8 cellular contexts compared by ENCODE assay signal in the genomic region with DNA sequence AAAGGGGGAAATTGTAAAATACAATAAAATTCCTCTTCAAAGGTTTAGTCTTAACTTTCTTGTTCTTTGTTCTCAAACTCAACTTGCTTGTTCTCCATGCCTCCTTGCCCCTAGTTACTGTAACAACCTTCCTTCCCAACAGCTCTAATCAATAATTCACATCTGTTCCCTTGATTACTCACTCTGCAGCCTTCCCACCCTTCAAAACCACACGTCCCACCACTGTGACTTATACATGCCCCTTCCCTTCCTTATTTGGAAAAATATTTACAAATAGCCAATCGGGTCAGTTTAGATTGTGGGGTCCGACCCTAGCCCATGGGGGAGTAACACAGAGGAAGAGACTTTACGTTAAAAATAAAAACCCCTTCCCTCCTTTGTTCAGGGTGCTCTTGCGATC. TPM values are rescaled to one million over a fixed set of nuclear protein-coding genes. Genes with fewer than 3 reads are reported as not detected.
DNase-seq lines count a peak whose midpoint lies in the region; ATAC-seq and TF ChIP-seq lines count a peak whose summit lies in the region.

No MANE protein-coding gene starts in this region.

- no peak for TF ChIP-seq CTCF in heart left ventricle (IDR thresholded peaks at IDR 0.05)
- TF ChIP-seq CTCF in cardiac fibroblast (IDR thresholded peaks at IDR 0.05; ENCODE audit: low read depth, low read length), result no peak
- TF ChIP-seq CTCF in mesothelial cell of epicardium (IDR thresholded peaks at IDR 0.05; ENCODE audit: unreplicated experiment), result no peak

- no peak for DNase-seq in heart left ventricle
- DNase-seq in cardiac septum (ENCODE audit: low spot score), result no peak
- DNase-seq in NOMO-1 (lab: John Stamatoyannopoulos, UW; ENCODE audit: unreplicated experiment in 2 of 2), result peak; percentile 56 to 71
- peak; percentile 40 to 78 for DNase-seq in cardiac fibroblast (ENCODE audit: low read depth in 2 of 2)
- no peak for DNase-seq in mesothelial cell of epicardium (ENCODE audit: low spot score in 2 of 2, unreplicated experiment in 2 of 2)
- DNase-seq in activated CD8-positive, alpha-beta memory T cell treated with anti-CD3 and anti-CD28 coated beads, Interleukin-2, amount 50 U/mL, for 4 hours, result no peak

- intact Hi-C loops in heart left ventricle (cut with DNase I) (loop anchor here in 3 of 10 donors (1.0 to 5.0 kb wide), 2 partner anchors 33 to 35 kb away; partner anchors contain the start of gene ZNF253 (in 3 of the 3)), cardiac septum (cut with DNase I) (loop anchor here (2.0 to 10.0 kb wide), 2 partner anchors 33 to 235 kb away; partner anchors contain the start of genes ATP13A1 and ZNF101)

- peaks cover 26% of the 10 kb centered on the region for H3K4me1 Mint-ChIP-seq in mesothelial cell of epicardium

- no peaks in the 10 kb centered on the region for H3K27me3 ChIP-seq in heart left ventricle

- peak overlapping the region in 7 of 12 donors; percentile 36 to 84 (median 69) for H3K27ac ChIP-seq in heart left ventricle

- H3K27me3 Mint-ChIP-seq in mesothelial cell of epicardium (ENCODE audit: low read depth), result no peaks in the 10 kb centered on the region

- peaks cover 0 to 45% (median 9%) of the 10 kb centered on the region in 12 donors for H3K9me3 ChIP-seq in heart left ventricle

- H3K36me3 Mint-ChIP-seq in mesothelial cell of epicardium, result peaks cover 26% of the 10 kb centered on the region

- WGBS in heart left ventricle, 4 donors, result 0 to 1% (median 1%) methylated on average over 5 of the region's 5 CpGs

- H3K4me3 ChIP-seq in heart left ventricle, result peak overlapping the region; percentile 59 to 87 (median 72)
- H3K4me3 ChIP-seq in cardiac fibroblast (replicated peaks in 1 of 2; ENCODE audit: low read depth in 2 of 2, low read length in 2 of 2), result peak overlapping the region; percentile 69 to 81

- peaks cover 0 to under 1% (median 0%) of the 10 kb centered on the region in 9 donors for H3K36me3 ChIP-seq in heart left ventricle

- peaks cover 0 to 11% (median 3%) of the 10 kb centered on the region in 12 donors for H3K4me1 ChIP-seq in heart left ventricle

- H3K4me3 Mint-ChIP-seq in mesothelial cell of epicardium, result peak overlapping the region; percentile 96

- ATAC-seq in heart left ventricle, result no peak
- no peak for ATAC-seq in HG03025 (IDR thresholded peaks at IDR 0.05; ENCODE audit: low FRiP score, unreplicated experiment)
- no peak for ATAC-seq in HG03520 (IDR thresholded peaks at IDR 0.05; ENCODE audit: unreplicated experiment)

- TF ChIP-seq POLR2A in heart left ventricle (IDR thresholded peaks at IDR 0.05), result no peak

- H3K27ac Mint-ChIP-seq in mesothelial cell of epicardium, result peak overlapping the region; percentile 100

- H3K9me3 Mint-ChIP-seq in mesothelial cell of epicardium, result peaks cover 47% of the 10 kb centered on the region

RNA-seq across cellular contexts. Expression of gene ZNF93, which starts 0.6 kb away (rescaled TPM):
- total RNA-seq in heart left ventricle (1 to 10 TPM; 1.0 to 4.6 (median 2.3) TPM), cardiac septum (0.83 TPM), mesothelial cell of epicardium (25.6 to 28.4 TPM (median 28.2 TPM) in 3 replicates)
- 1 to 10 TPM; 1.1 to 3.7 TPM for polyA plus RNA-seq in heart left ventricle

RNA-seq across cellular contexts. Expression of gene ZNF253, which starts 34.4 kb away (rescaled TPM):
- 10 to 100 TPM in 2 of 9 donors, 1 to 10 TPM in 7; 5.6 to 16.6 (median 8.1) TPM for total RNA-seq in heart left ventricle
- polyA plus RNA-seq in heart left ventricle, result 1 to 10 TPM; 3.8 to 5.5 TPM
- 8.9 TPM for total RNA-seq in cardiac septum
- 28.1 to 33.3 TPM (median 32.8 TPM) in 3 replicates for total RNA-seq in mesothelial cell of epicardium

Comparison
In these comparisons a context has a peak if more than half of its experiments do, and no peak if none do; other contexts are left out.
1. DNase-seq: peak in NOMO-1 (2 of 2) and cardiac fibroblast (2 of 2); none in heart left ventricle (0 of 5), cardiac septum (single experiment), mesothelial cell of epicardium (0 of 2) and activated CD8-positive, alpha-beta memory T cell treated with anti-CD3 and anti-CD28 coated beads, Interleukin-2, amount 50 U/mL, for 4 hours (single experiment).